ENCODE assay signal across 1 cellular context in genomic region chr15:79924379-79924778, GRCh38.
A peak's percentile ranks its signal among the peaks of the same experiment; 100 is the strongest.
TF ChIP-seq lines count a peak whose summit lies in the region.

No MANE protein-coding gene starts in this region.

TF ChIP-seq in K562, 482 proteins besides CTCF, POLR2A, EP300 and RAD21 (continues in another document):
- TF ChIP-seq XRCC3 (IDR thresholded peaks at IDR 0.05) (no peak), ZNF140 (CRISPR knock-in tag; IDR thresholded peaks at IDR 0.05) (no peak), GATAD2B (IDR thresholded peaks at IDR 0.05; ENCODE audit: borderline replicate concordance) (no peak), CUX1 (CRISPR knock-in tag; IDR thresholded peaks at IDR 0.05) (0 out of 2 replicates have a peak, but pooled peaks have one; percentile 25), GABPB1 (CRISPR knock-in tag; IDR thresholded peaks at IDR 0.05) (no peak), MTA2 (IDR thresholded peaks at IDR 0.05; ENCODE audit: low read depth) (no peak), HNRNPLL (IDR thresholded peaks at IDR 0.05; ENCODE audit: low read depth, low read length, poor library complexity, severe bottlenecking) (no peak), TRIM24 (IDR thresholded peaks at IDR 0.05) (0 out of 4 replicates have a peak, but pooled peaks of 1 of the 2 experiments have one; percentile 8), ZNF175 (CRISPR knock-in tag; IDR thresholded peaks at IDR 0.05; ENCODE audit: low read depth) (no peak), KDM1A (IDR thresholded peaks at IDR 0.05) (no peak), NR2C2 (CRISPR knock-in tag; IDR thresholded peaks at IDR 0.05) (no peak), NR2C2 (tag; IDR thresholded peaks at IDR 0.05) (no peak), KDM2B (CRISPR knock-in tag; IDR thresholded peaks at IDR 0.05) (no peak), MCM3 (IDR thresholded peaks at IDR 0.05) (no peak), GABPB2 (CRISPR knock-in tag; conservative IDR thresholded peaks at IDR 0.05) (no peak), CCNT2 (IDR thresholded peaks at IDR 0.05; ENCODE audit: borderline replicate concordance, extremely low read depth, insufficient read length, low read depth, low read length) (no peak), BDP1 (IDR thresholded peaks at IDR 0.05; ENCODE audit: insufficient read depth, insufficient read length) (no peak), ZNF507 (tag; conservative IDR thresholded peaks at IDR 0.05) (no peak), FOXK1 (CRISPR knock-in tag; IDR thresholded peaks at IDR 0.05; ENCODE audit: borderline replicate concordance) (no peak), SMAD2 (IDR thresholded peaks at IDR 0.05; ENCODE audit: low read depth, low read length) (no peak), KDM4B (IDR thresholded peaks at IDR 0.05; ENCODE audit: borderline replicate concordance in 2 of 2, low read depth in 1 of 2) (no peak), ZNF609 (CRISPR knock-in tag; IDR thresholded peaks at IDR 0.05; ENCODE audit: borderline replicate concordance) (no peak), ZNF134 (CRISPR knock-in tag; conservative IDR thresholded peaks at IDR 0.05) (no peak), ZBTB17 (CRISPR knock-in tag; IDR thresholded peaks at IDR 0.05) (no peak)
- TF ChIP-seq, protein P1, sequence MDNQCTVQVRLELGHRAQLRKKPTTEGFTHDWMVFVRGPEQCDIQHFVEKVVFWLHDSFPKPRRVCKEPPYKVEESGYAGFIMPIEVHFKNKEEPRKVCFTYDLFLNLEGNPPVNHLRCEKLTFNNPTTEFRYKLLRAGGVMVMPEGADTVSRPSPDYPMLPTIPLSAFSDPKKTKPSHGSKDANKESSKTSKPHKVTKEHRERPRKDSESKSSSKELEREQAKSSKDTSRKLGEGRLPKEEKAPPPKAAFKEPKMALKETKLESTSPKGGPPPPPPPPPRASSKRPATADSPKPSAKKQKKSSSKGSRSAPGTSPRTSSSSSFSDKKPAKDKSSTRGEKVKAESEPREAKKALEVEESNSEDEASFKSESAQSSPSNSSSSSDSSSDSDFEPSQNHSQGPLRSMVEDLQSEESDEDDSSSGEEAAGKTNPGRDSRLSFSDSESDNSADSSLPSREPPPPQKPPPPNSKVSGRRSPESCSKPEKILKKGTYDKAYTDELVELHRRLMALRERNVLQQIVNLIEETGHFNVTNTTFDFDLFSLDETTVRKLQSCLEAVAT (IDR thresholded peaks at IDR 0.05): peak in 1 of 2 experiments; percentile 86; a peak in 2 of 4 replicates
- TF ChIP-seq, protein P2, sequence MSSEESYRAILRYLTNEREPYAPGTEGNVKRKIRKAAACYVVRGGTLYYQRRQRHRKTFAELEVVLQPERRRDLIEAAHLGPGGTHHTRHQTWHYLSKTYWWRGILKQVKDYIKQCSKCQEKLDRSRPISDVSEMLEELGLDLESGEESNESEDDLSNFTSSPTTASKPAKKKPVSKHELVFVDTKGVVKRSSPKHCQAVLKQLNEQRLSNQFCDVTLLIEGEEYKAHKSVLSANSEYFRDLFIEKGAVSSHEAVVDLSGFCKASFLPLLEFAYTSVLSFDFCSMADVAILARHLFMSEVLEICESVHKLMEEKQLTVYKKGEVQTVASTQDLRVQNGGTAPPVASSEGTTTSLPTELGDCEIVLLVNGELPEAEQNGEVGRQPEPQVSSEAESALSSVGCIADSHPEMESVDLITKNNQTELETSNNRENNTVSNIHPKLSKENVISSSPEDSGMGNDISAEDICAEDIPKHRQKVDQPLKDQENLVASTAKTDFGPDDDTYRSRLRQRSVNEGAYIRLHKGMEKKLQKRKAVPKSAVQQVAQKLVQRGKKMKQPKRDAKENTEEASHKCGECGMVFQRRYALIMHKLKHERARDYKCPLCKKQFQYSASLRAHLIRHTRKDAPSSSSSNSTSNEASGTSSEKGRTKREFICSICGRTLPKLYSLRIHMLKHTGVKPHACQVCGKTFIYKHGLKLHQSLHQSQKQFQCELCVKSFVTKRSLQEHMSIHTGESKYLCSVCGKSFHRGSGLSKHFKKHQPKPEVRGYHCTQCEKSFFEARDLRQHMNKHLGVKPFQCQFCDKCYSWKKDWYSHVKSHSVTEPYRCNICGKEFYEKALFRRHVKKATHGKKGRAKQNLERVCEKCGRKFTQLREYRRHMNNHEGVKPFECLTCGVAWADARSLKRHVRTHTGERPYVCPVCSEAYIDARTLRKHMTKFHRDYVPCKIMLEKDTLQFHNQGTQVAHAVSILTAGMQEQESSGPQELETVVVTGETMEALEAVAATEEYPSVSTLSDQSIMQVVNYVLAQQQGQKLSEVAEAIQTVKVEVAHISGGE (CRISPR knock-in tag; IDR thresholded peaks at IDR 0.05): no peak
- TF ChIP-seq, protein P3, sequence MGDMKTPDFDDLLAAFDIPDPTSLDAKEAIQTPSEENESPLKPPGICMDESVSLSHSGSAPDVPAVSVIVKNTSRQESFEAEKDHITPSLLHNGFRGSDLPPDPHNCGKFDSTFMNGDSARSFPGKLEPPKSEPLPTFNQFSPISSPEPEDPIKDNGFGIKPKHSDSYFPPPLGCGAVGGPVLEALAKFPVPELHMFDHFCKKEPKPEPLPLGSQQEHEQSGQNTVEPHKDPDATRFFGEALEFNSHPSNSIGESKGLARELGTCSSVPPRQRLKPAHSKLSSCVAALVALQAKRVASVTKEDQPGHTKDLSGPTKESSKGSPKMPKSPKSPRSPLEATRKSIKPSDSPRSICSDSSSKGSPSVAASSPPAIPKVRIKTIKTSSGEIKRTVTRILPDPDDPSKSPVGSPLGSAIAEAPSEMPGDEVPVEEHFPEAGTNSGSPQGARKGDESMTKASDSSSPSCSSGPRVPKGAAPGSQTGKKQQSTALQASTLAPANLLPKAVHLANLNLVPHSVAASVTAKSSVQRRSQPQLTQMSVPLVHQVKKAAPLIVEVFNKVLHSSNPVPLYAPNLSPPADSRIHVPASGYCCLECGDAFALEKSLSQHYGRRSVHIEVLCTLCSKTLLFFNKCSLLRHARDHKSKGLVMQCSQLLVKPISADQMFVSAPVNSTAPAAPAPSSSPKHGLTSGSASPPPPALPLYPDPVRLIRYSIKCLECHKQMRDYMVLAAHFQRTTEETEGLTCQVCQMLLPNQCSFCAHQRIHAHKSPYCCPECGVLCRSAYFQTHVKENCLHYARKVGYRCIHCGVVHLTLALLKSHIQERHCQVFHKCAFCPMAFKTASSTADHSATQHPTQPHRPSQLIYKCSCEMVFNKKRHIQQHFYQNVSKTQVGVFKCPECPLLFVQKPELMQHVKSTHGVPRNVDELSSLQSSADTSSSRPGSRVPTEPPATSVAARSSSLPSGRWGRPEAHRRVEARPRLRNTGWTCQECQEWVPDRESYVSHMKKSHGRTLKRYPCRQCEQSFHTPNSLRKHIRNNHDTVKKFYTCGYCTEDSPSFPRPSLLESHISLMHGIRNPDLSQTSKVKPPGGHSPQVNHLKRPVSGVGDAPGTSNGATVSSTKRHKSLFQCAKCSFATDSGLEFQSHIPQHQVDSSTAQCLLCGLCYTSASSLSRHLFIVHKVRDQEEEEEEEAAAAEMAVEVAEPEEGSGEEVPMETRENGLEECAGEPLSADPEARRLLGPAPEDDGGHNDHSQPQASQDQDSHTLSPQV (IDR thresholded peaks at IDR 0.05): 0 out of 2 replicates have a peak, but pooled peaks have one; percentile 13
- TF ChIP-seq, protein P4, sequence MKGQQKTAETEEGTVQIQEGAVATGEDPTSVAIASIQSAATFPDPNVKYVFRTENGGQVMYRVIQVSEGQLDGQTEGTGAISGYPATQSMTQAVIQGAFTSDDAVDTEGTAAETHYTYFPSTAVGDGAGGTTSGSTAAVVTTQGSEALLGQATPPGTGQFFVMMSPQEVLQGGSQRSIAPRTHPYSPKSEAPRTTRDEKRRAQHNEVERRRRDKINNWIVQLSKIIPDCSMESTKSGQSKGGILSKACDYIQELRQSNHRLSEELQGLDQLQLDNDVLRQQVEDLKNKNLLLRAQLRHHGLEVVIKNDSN (CRISPR knock-in tag; IDR thresholded peaks at IDR 0.05): no peak
- TF ChIP-seq, protein P5, sequence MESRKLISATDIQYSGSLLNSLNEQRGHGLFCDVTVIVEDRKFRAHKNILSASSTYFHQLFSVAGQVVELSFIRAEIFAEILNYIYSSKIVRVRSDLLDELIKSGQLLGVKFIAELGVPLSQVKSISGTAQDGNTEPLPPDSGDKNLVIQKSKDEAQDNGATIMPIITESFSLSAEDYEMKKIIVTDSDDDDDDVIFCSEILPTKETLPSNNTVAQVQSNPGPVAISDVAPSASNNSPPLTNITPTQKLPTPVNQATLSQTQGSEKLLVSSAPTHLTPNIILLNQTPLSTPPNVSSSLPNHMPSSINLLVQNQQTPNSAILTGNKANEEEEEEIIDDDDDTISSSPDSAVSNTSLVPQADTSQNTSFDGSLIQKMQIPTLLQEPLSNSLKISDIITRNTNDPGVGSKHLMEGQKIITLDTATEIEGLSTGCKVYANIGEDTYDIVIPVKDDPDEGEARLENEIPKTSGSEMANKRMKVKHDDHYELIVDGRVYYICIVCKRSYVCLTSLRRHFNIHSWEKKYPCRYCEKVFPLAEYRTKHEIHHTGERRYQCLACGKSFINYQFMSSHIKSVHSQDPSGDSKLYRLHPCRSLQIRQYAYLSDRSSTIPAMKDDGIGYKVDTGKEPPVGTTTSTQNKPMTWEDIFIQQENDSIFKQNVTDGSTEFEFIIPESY (CRISPR knock-in tag; IDR thresholded peaks at IDR 0.05): peak; percentile 93
- TF ChIP-seq, protein P6, sequence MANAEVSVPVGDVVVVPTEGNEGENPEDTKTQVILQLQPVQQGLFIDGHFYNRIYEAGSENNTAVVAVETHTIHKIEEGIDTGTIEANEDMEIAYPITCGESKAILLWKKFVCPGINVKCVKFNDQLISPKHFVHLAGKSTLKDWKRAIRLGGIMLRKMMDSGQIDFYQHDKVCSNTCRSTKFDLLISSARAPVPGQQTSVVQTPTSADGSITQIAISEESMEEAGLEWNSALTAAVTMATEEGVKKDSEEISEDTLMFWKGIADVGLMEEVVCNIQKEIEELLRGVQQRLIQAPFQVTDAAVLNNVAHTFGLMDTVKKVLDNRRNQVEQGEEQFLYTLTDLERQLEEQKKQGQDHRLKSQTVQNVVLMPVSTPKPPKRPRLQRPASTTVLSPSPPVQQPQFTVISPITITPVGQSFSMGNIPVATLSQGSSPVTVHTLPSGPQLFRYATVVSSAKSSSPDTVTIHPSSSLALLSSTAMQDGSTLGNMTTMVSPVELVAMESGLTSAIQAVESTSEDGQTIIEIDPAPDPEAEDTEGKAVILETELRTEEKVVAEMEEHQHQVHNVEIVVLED (CRISPR knock-in tag; IDR thresholded peaks at IDR 0.05): no peak
